24 cellular contexts compared by ENCODE assay signal in genomic region chr4:127304356-127304755, GRCh38.
DNase-seq lines count a peak whose midpoint lies in the region; ATAC-seq and TF ChIP-seq lines count a peak whose summit lies in the region.
"Had no signal": no experiment of that assay in that cellular context is flagged by ENCODE, and none has a peak within 500 bp of the region (broad histone marks: within the 10 kb centered on the region; RNA-seq: fewer than 3 reads in every experiment).

No MANE protein-coding gene starts in this region.

- no peak for ATAC-seq in T-cell (replicated peaks in 1 of 4)

- no peaks in the 10 kb centered on the region for H3K9me2 ChIP-seq in GM23248 (ENCODE audit: insufficient read depth)

- H3K18ac ChIP-seq in mesenchymal stem cell (ENCODE audit: low read depth in 1 of 2, low read length in 2 of 2), result no peak overlapping the region

- peaks cover 32% of the 10 kb centered on the region for H3K9me3 Mint-ChIP-seq in chondrocyte (ENCODE audit: low read depth)
- H3K9me3 Mint-ChIP-seq in activated CD4-positive, alpha-beta memory T cell treated with anti-CD3 and anti-CD28 coated beads, Interleukin-2, amount 10 ng/mL, durations not matched to agents 7 days and 5 days, result peaks cover 3% of the 10 kb centered on the region
- peaks cover 17 to 33% (median 21%) of the 10 kb centered on the region in 3 donors for H3K9me3 Mint-ChIP-seq in T-cell

- H2AFZ ChIP-seq in ACC112 (ENCODE audit: low read length, unreplicated experiment), result peak overlapping the region; percentile 7
- peak overlapping the region; percentile 55; the same call in 1 of the 2 replicates for H2AFZ ChIP-seq in GM23248
- H2AFZ ChIP-seq in mesenchymal stem cell (ENCODE audit: low read depth, low read length), result no peak overlapping the region

- no peak overlapping the region for H2BK5ac ChIP-seq in mesenchymal stem cell (ENCODE audit: low read depth, low read length, poor library complexity, severe bottlenecking)

- peaks cover 54% of the 10 kb centered on the region for H3K4me1 Mint-ChIP-seq in chondrocyte (ENCODE audit: low read depth)
- no peaks in the 10 kb centered on the region for H3K4me1 Mint-ChIP-seq in activated CD4-positive, alpha-beta memory T cell treated with anti-CD3 and anti-CD28 coated beads, Interleukin-2, amount 10 ng/mL, durations not matched to agents 7 days and 5 days
- no peaks in the 10 kb centered on the region for H3K4me1 Mint-ChIP-seq in T-cell
- H3K4me1 Mint-ChIP-seq: CD4-positive, alpha-beta memory T cell; IgD-negative memory B cell had no signal

- H3K4me3 Mint-ChIP-seq in chondrocyte (ENCODE audit: unreplicated experiment) (no peak overlapping the region), T-cell (no peak overlapping the region)
- no peak overlapping the region for H3K4me3 Mint-ChIP-seq in activated CD4-positive, alpha-beta memory T cell treated with anti-CD3 and anti-CD28 coated beads, Interleukin-2, amount 10 ng/mL, durations not matched to agents 7 days and 5 days
- H3K4me3 Mint-ChIP-seq: CD4-positive, alpha-beta memory T cell; dendritic cell treated with granulocyte-macrophage colony-stimulating factor and Interleukin-4, amounts not matched to agents 40 ng/mL and 50 ng/mL, for 4 days; IgD-negative memory B cell; T-helper 1 cell treated with Interleukin-12 subunit alpha and Interleukin-12 subunit beta and Interleukin-4 antibody, amounts not matched to agents 30 μg/mL and 1 μg/mL, for 36 hours had no signal

- no peak overlapping the region for H2BK15ac ChIP-seq in mesenchymal stem cell (ENCODE audit: low read depth, poor library complexity, severe bottlenecking)

- CTCF ChIA-PET in activated CD4-positive, alpha-beta memory T cell treated with anti-CD3 and anti-CD28 coated beads, Interleukin-2, amount 10 ng/mL, durations not matched to agents 7 days and 5 days (lab: Charles Lee), result no interaction called here
- CTCF ChIA-PET in T-cell (lab: Charles Lee), result no interaction called here

- no peaks in the 10 kb centered on the region for H3K4me1 ChIP-seq in ACC112 (ENCODE audit: control insufficient read depth, insufficient read depth, low read length, unreplicated experiment)
- peaks cover 10% of the 10 kb centered on the region; the same call in 1 of the 2 replicates for H3K4me1 ChIP-seq in GM23248 (ENCODE audit: insufficient read depth)
- H3K4me1 ChIP-seq in mesenchymal stem cell (ENCODE audit: control insufficient read depth, insufficient read depth, low read depth, low read length), result no peaks in the 10 kb centered on the region
- H3K4me1 ChIP-seq: HAP-1, spleen, thyroid gland had no signal

- POLR2A ChIA-PET in activated CD4-positive, alpha-beta memory T cell treated with anti-CD3 and anti-CD28 coated beads, Interleukin-2, amount 10 ng/mL, durations not matched to agents 7 days and 5 days (lab: Charles Lee), result no interaction called here
- POLR2A ChIA-PET in T-cell (lab: Charles Lee), result no interaction called here

- H4K8ac ChIP-seq in mesenchymal stem cell (ENCODE audit: low read length), result no peak overlapping the region

- peak; percentile 49 for DNase-seq in GM23248
- DNase-seq in chondrocyte (ENCODE audit: low spot score), result no peak
- DNase-seq in mesenchymal stem cell, result peak; percentile 61
- DNase-seq in GF-D8 (lab: John Stamatoyannopoulos, UW), result no peak
- DNase-seq in brain microvascular endothelial cell, result no peak
- no peak for DNase-seq in activated CD4-positive, alpha-beta memory T cell treated with anti-CD3 and anti-CD28 coated beads, Interleukin-2, amount 10 ng/mL, durations not matched to agents 7 days and 5 days
- no peak for DNase-seq in T-cell
- DNase-seq: activated CD4-positive, alpha-beta T cell treated with anti-CD3 and anti-CD28 coated beads, Interleukin-2, amount 50 U/mL, for 48 hours; activated naive CD4-positive, alpha-beta T cell treated with Interleukin-2 at 50 U/mL for 16 hours; anterior cingulate cortex; CD4-positive, alpha-beta memory T cell; DMS79 treated with DMSO at 0.1 percent for 48 hours; NCI-H2029 treated with DMSO at 0.1 percent for 48 hours; NCI-H526; ovary; SIG-M5; spleen; thyroid gland; WERI-Rb-1 had no signal

- H4K20me1 ChIP-seq in GM23248 (ENCODE audit: insufficient read depth), result no peaks in the 10 kb centered on the region

- H3K9ac ChIP-seq in GM23248 (no peak overlapping the region), mesenchymal stem cell (ENCODE audit: low read length) (peak overlapping the region; percentile 53)

- peaks cover 6% of the 10 kb centered on the region for H3F3A ChIP-seq in GM23248 (ENCODE audit: insufficient read depth)

- H3K27me3 Mint-ChIP-seq in chondrocyte (ENCODE audit: low read depth), result no peaks in the 10 kb centered on the region
- no peaks in the 10 kb centered on the region for H3K27me3 Mint-ChIP-seq in activated CD4-positive, alpha-beta memory T cell treated with anti-CD3 and anti-CD28 coated beads, Interleukin-2, amount 10 ng/mL, durations not matched to agents 7 days and 5 days
- no peaks in the 10 kb centered on the region for H3K27me3 Mint-ChIP-seq in T-cell
- H3K27me3 Mint-ChIP-seq: CD4-positive, alpha-beta memory T cell; dendritic cell treated with granulocyte-macrophage colony-stimulating factor and Interleukin-4, amounts not matched to agents 40 ng/mL and 50 ng/mL, for 4 days; IgD-negative memory B cell had no signal

- H3K79me1 ChIP-seq in mesenchymal stem cell (replicated peaks; ENCODE audit: low read length, poor library complexity, severe bottlenecking), result no peaks in the 10 kb centered on the region

- no peak overlapping the region for H2BK12ac ChIP-seq in mesenchymal stem cell (ENCODE audit: low read length in 2 of 2)

- peaks cover 12% of the 10 kb centered on the region for H3K36me3 Mint-ChIP-seq in chondrocyte (ENCODE audit: low read depth)
- no peaks in the 10 kb centered on the region for H3K36me3 Mint-ChIP-seq in activated CD4-positive, alpha-beta memory T cell treated with anti-CD3 and anti-CD28 coated beads, Interleukin-2, amount 10 ng/mL, durations not matched to agents 7 days and 5 days (ENCODE audit: low read depth)
- H3K36me3 Mint-ChIP-seq in T-cell, result no peaks in the 10 kb centered on the region
- H3K36me3 Mint-ChIP-seq: CD4-positive, alpha-beta memory T cell; IgD-negative memory B cell had no signal

- 0 to 2% methylated on average over 2 of the region's 2 CpGs for WGBS in GM23248 (ENCODE audit: low coverage in 1 of 2, low lambda C conversion rate in 2 of 2, missing lambda C conversion rate in 2 of 2), 2 experiments
- WGBS in mesenchymal stem cell, result 26% methylated on average over 2 of the region's 2 CpGs

- H3K4me3 ChIP-seq in ACC112 (ENCODE audit: low read depth, low read length) (no peak overlapping the region), GM23248 (no peak overlapping the region), mesenchymal stem cell (ENCODE audit: insufficient read depth in 1 of 2, low read depth in 1 of 2, low read length in 2 of 2) (no peak overlapping the region), brain microvascular endothelial cell (ENCODE audit: low read depth, low read length) (no peak overlapping the region)
- H3K4me3 ChIP-seq: HAP-1, ovary, spleen, thyroid gland had no signal

- H3K9me3 ChIP-seq in GM23248 (ENCODE audit: low read depth) (no peaks in the 10 kb centered on the region), mesenchymal stem cell (ENCODE audit: control insufficient read depth, low read length) (peaks cover 18% of the 10 kb centered on the region)
- H3K9me3 ChIP-seq: HAP-1, ovary, thyroid gland had no signal

- H3K27ac ChIP-seq in ACC112 (ENCODE audit: low read depth, low read length), result no peak overlapping the region
- H3K27ac ChIP-seq in GM23248, result peak overlapping the region; percentile 17; the same call in 1 of the 2 replicates
- H3K27ac ChIP-seq in mesenchymal stem cell (ENCODE audit: low read length, poor library complexity, severe bottlenecking), result no peak overlapping the region
- H3K27ac ChIP-seq in brain microvascular endothelial cell, result no peak overlapping the region
- H3K27ac ChIP-seq: ovary, spleen, thyroid gland, WERI-Rb-1 had no signal

- H3K27me3 ChIP-seq in ACC112 (ENCODE audit: insufficient read depth, low read length) (no peaks in the 10 kb centered on the region), GM23248 (replicated peaks; ENCODE audit: insufficient read depth) (no peaks in the 10 kb centered on the region), mesenchymal stem cell (ENCODE audit: control insufficient read depth in 1 of 2, insufficient read depth in 1 of 2, low read length in 2 of 2) (no peaks in the 10 kb centered on the region), brain microvascular endothelial cell (replicated peaks) (no peaks in the 10 kb centered on the region)
- H3K27me3 ChIP-seq: ovary, spleen, thyroid gland had no signal

- H2BK120ac ChIP-seq in mesenchymal stem cell (ENCODE audit: low read depth, low read length), result no peak overlapping the region

- no peak overlapping the region for H4K91ac ChIP-seq in mesenchymal stem cell (ENCODE audit: low read length)

- H3K27ac Mint-ChIP-seq in chondrocyte (ENCODE audit: unreplicated experiment) (peak overlapping the region; percentile 80), T-cell (no peak overlapping the region)
- no peak overlapping the region for H3K27ac Mint-ChIP-seq in activated CD4-positive, alpha-beta memory T cell treated with anti-CD3 and anti-CD28 coated beads, Interleukin-2, amount 10 ng/mL, durations not matched to agents 7 days and 5 days
- H3K27ac Mint-ChIP-seq: CD4-positive, alpha-beta memory T cell; dendritic cell treated with granulocyte-macrophage colony-stimulating factor and Interleukin-4, amounts not matched to agents 40 ng/mL and 50 ng/mL, for 4 days; IgD-negative memory B cell; T-helper 1 cell treated with Interleukin-12 subunit alpha and Interleukin-12 subunit beta and Interleukin-4 antibody, amounts not matched to agents 30 μg/mL and 1 μg/mL, for 36 hours had no signal

- H3K14ac ChIP-seq in mesenchymal stem cell (ENCODE audit: low read length in 2 of 2), result no peak overlapping the region

- H3K4ac ChIP-seq in mesenchymal stem cell (ENCODE audit: low read depth in 1 of 2, low read length in 2 of 2), result no peak overlapping the region

- H3K36me3 ChIP-seq in ACC112 (ENCODE audit: insufficient read depth, low read length), result no peaks in the 10 kb centered on the region
- H3K36me3 ChIP-seq in GM23248 (ENCODE audit: low read depth), result no peaks in the 10 kb centered on the region
- no peaks in the 10 kb centered on the region for H3K36me3 ChIP-seq in mesenchymal stem cell (ENCODE audit: control insufficient read depth in 1 of 2, insufficient read depth in 2 of 2, low read depth in 1 of 2, low read length in 2 of 2)
- H3K36me3 ChIP-seq in brain microvascular endothelial cell (replicated peaks), result no peaks in the 10 kb centered on the region
- H3K36me3 ChIP-seq: HAP-1, ovary, spleen, thyroid gland, WERI-Rb-1 had no signal

- TF ChIP-seq CTCF in chondrocyte (IDR thresholded peaks at IDR 0.05) (no peak), brain microvascular endothelial cell (IDR thresholded peaks at IDR 0.05; ENCODE audit: low read depth, low read length, missing control alignments) (no peak)

- H2AK5ac ChIP-seq in mesenchymal stem cell (ENCODE audit: low read length, severe bottlenecking), result no peak overlapping the region

- no peak overlapping the region for H3K23ac ChIP-seq in mesenchymal stem cell (ENCODE audit: low read length in 2 of 2)

- H3K4me2 ChIP-seq in GM23248 (ENCODE audit: unreplicated experiment) (peak overlapping the region; percentile 55), mesenchymal stem cell (ENCODE audit: low read length, poor library complexity, severe bottlenecking) (no peak overlapping the region)

- H3K79me2 ChIP-seq in ACC112 (ENCODE audit: control insufficient read depth, insufficient read depth, low read length, unreplicated experiment) (no peaks in the 10 kb centered on the region), GM23248 (ENCODE audit: insufficient read depth) (no peaks in the 10 kb centered on the region)

- in situ Hi-C loops in GM23248 (cut with MboI), result no loop called here
- in situ Hi-C loops in brain microvascular endothelial cell (cut with HindIII; ENCODE audit: low pct_ligation_motif_present, low sequenced_read_pairs), result no loop called here

Comparison
In these comparisons a context has a peak if more than half of its experiments do, and no peak if none do; other contexts are left out.
1. DNase-seq: peak in GM23248 (single experiment) and mesenchymal stem cell (single experiment); none in chondrocyte (single experiment), GF-D8 (single experiment), brain microvascular endothelial cell (single experiment), activated CD4-positive, alpha-beta memory T cell treated with anti-CD3 and anti-CD28 coated beads, Interleukin-2, amount 10 ng/mL, durations not matched to agents 7 days and 5 days (single experiment) and T-cell (0 of 34).